Comparison of ENCODE assay signal across 1 cellular context in the genomic region with DNA sequence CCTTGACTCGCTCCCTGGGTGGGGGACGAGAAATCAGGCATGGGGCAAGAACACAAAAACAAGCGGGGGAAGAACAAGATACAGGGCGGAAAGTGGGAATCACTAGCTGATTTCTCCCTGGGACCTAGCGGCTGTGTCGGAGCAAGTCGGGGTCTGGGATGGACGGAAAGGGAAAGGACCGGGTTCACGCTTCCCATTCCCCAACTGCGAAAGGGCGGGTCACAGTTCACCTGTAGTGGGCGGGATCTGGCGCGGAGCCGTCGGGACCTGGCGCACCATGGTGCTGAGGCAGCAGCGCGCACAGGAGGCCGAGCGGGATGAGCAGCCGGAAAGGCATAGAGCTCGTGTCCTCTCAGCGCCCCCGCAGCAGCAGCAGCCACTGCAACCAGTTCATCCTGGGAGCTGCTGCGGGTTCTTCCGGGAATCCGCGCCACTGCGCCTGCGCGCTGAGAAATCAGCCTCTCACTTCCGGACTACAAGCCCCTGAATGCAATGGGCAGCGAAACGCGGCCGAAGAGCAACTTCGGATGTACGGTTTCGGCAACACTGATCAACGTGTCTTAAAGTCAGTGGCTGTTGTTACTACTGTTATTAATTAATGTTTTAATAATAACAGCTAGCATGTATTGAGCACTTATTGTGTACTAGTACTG.
A peak's percentile ranks its signal among the peaks of the same experiment; 100 is the strongest.
TF ChIP-seq lines count a peak whose summit lies in the region.

A gene with protein sequence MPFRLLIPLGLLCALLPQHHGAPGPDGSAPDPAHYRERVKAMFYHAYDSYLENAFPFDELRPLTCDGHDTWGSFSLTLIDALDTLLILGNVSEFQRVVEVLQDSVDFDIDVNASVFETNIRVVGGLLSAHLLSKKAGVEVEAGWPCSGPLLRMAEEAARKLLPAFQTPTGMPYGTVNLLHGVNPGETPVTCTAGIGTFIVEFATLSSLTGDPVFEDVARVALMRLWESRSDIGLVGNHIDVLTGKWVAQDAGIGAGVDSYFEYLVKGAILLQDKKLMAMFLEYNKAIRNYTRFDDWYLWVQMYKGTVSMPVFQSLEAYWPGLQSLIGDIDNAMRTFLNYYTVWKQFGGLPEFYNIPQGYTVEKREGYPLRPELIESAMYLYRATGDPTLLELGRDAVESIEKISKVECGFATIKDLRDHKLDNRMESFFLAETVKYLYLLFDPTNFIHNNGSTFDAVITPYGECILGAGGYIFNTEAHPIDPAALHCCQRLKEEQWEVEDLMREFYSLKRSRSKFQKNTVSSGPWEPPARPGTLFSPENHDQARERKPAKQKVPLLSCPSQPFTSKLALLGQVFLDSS (minus strand): TSS at position 415 of the 653 bp plus-strand sequence. CDS start 78 bp downstream, at position 337.

TF ChIP-seq in HCT116, 20 proteins besides CTCF, POLR2A, EP300 and RAD21 (continued from another document):
- TF ChIP-seq, protein P1, sequence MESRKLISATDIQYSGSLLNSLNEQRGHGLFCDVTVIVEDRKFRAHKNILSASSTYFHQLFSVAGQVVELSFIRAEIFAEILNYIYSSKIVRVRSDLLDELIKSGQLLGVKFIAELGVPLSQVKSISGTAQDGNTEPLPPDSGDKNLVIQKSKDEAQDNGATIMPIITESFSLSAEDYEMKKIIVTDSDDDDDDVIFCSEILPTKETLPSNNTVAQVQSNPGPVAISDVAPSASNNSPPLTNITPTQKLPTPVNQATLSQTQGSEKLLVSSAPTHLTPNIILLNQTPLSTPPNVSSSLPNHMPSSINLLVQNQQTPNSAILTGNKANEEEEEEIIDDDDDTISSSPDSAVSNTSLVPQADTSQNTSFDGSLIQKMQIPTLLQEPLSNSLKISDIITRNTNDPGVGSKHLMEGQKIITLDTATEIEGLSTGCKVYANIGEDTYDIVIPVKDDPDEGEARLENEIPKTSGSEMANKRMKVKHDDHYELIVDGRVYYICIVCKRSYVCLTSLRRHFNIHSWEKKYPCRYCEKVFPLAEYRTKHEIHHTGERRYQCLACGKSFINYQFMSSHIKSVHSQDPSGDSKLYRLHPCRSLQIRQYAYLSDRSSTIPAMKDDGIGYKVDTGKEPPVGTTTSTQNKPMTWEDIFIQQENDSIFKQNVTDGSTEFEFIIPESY (IDR thresholded peaks at IDR 0.05; ENCODE audit: extremely low read depth, insufficient replicate concordance, low read length), result no peak
- TF ChIP-seq, protein P2, sequence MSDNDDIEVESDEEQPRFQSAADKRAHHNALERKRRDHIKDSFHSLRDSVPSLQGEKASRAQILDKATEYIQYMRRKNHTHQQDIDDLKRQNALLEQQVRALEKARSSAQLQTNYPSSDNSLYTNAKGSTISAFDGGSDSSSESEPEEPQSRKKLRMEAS (IDR thresholded peaks at IDR 0.05), result peak; percentile 87
- TF ChIP-seq YY1 (IDR thresholded peaks at IDR 0.05; ENCODE audit: extremely low read depth, insufficient replicate concordance, low read depth, low read length) (no peak), EZH2phosphoT487 (IDR thresholded peaks at IDR 0.05; ENCODE audit: borderline replicate concordance) (no peak)
- TF ChIP-seq, protein P3, sequence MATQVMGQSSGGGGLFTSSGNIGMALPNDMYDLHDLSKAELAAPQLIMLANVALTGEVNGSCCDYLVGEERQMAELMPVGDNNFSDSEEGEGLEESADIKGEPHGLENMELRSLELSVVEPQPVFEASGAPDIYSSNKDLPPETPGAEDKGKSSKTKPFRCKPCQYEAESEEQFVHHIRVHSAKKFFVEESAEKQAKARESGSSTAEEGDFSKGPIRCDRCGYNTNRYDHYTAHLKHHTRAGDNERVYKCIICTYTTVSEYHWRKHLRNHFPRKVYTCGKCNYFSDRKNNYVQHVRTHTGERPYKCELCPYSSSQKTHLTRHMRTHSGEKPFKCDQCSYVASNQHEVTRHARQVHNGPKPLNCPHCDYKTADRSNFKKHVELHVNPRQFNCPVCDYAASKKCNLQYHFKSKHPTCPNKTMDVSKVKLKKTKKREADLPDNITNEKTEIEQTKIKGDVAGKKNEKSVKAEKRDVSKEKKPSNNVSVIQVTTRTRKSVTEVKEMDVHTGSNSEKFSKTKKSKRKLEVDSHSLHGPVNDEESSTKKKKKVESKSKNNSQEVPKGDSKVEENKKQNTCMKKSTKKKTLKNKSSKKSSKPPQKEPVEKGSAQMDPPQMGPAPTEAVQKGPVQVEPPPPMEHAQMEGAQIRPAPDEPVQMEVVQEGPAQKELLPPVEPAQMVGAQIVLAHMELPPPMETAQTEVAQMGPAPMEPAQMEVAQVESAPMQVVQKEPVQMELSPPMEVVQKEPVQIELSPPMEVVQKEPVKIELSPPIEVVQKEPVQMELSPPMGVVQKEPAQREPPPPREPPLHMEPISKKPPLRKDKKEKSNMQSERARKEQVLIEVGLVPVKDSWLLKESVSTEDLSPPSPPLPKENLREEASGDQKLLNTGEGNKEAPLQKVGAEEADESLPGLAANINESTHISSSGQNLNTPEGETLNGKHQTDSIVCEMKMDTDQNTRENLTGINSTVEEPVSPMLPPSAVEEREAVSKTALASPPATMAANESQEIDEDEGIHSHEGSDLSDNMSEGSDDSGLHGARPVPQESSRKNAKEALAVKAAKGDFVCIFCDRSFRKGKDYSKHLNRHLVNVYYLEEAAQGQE (IDR thresholded peaks at IDR 0.05; ENCODE audit: low read depth), result no peak
